Comparison of ENCODE assay signal across 8 cellular contexts in the genomic region with DNA sequence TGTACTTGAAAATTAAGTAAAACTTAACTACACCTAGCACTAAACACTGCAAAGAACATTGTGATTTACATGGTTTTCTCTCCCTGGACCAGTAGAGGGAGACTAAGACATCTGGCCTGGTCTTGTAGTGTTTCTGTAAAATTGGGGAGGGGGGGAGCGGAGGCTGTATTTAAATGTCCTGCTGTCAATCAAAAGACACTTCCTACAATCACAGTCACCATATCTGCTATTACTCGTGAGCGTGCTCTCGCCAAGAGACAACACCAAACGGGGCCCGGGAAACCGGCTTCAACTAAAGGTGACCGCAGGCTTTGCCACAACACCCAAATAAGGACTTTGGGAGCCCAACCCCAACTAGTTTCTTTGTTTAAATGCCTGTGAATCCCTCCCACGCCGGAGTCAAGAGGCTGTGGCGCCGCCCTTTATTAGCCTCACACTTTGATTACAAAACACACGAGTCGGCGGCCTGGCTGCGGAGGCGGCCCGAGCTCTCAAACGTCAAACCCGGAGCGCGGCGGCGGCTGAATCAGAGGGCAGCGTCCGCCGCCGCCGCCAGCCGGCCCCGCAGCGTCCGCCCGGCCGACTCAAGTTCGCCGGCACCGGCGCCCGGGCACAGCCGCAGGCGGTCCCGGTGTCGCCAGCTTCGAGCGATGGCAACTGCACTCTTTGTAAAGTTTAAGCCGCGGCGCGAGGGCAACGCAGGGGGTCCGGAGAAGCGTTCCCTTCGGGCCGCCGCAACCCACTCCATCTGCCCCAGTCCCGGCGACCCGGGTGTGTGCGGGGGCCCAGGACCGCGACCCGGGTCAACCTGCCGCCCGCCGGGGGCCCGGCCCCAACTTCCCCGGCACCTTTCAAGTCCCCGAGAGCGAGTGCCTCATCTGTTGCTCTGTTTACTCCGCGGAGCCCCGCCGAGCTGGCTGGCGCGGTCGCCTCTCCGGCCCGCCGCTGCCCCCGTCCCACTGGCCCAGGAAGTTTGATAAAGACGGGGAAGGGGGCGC. TPM values are rescaled to one million over a fixed set of nuclear protein-coding genes. Genes with fewer than 3 reads are reported as not detected.
DNase-seq lines count a peak whose midpoint lies in the region; ATAC-seq and TF ChIP-seq lines count a peak whose summit lies in the region.

No MANE protein-coding gene starts in this region.

- peak overlapping the region; percentile 88 for H3K4me3 Mint-ChIP-seq in activated B cell treated with CpG ODN at 0.5 μM for 24 hours

- DNase-seq in AG08395 (ENCODE audit: low spot score) (peak; percentile 77), NCI-H226 (peak; percentile 86), activated B cell treated with CpG ODN at 0.5 μM for 24 hours (peak; percentile 73), caudate nucleus (lab: John Stamatoyannopoulos, UW) (peak in 59 of 61 donors; percentile 4 to 90 (median 64)), inferior parietal cortex (ENCODE audit: extremely low spot score) (peak; percentile 89), smooth muscle cell of the brain vasculature (ENCODE audit: low read depth, low spot score) (peak; percentile 80)

- POLR2A ChIA-PET in activated B cell treated with CpG ODN at 0.5 μM for 24 hours (lab: Charles Lee), result interaction anchor here (0.5 to 4.5 kb wide), 16 partner anchors 9 to 839 kb away, joined by 3 to 129 read pairs (median 5); a partner anchor contains a TSS

- peaks cover 18% of the 10 kb centered on the region for H3K36me3 Mint-ChIP-seq in activated B cell treated with CpG ODN at 0.5 μM for 24 hours (ENCODE audit: low read depth)

- ATAC-seq in GM18873 (IDR thresholded peaks at IDR 0.05; ENCODE audit: low FRiP score, unreplicated experiment) (peak; percentile 46), HG03196 (IDR thresholded peaks at IDR 0.05; ENCODE audit: unreplicated experiment) (peak; percentile 50), activated B cell treated with CpG ODN at 0.5 μM for 24 hours (ENCODE audit: low read depth) (peak; percentile 64)

- intact Hi-C loops in activated B cell treated with CpG ODN at 0.5 μM for 24 hours (cut with micrococcal nuclease), result loop anchor here (1.0 to 10.0 kb wide), 14 partner anchors 55 to 839 kb away; a partner anchor contains a TSS

- H3K27ac Mint-ChIP-seq in activated B cell treated with CpG ODN at 0.5 μM for 24 hours, result peak overlapping the region; percentile 95

- peaks cover 44% of the 10 kb centered on the region for H3K4me1 Mint-ChIP-seq in activated B cell treated with CpG ODN at 0.5 μM for 24 hours

- TF ChIP-seq CTCF in activated B cell treated with CpG ODN at 0.5 μM for 24 hours (IDR thresholded peaks at IDR 0.05), result peak; percentile 45

- CTCF ChIA-PET in activated B cell treated with CpG ODN at 0.5 μM for 24 hours (lab: Charles Lee), result interaction anchor here (0.7 to 2.5 kb wide), 5 partner anchors 14 to 129 kb away, joined by 3 to 16 read pairs (median 4); no protein-coding TSS in a partner anchor

- peak overlapping the region; percentile 86 for H3K27ac ChIP-seq in caudate nucleus (ENCODE audit: low read depth, low read length)

- no peaks in the 10 kb centered on the region for H3K9me3 Mint-ChIP-seq in activated B cell treated with CpG ODN at 0.5 μM for 24 hours

- H3K27me3 Mint-ChIP-seq in activated B cell treated with CpG ODN at 0.5 μM for 24 hours, result no peaks in the 10 kb centered on the region

RNA-seq across cellular contexts. Expression of a gene that starts 1.3 kb away (rescaled TPM):
- 13.8 and 15.5 TPM in 2 replicates for total RNA-seq in activated B cell treated with CpG ODN at 0.5 μM for 24 hours

Comparison
In these comparisons a context has a peak if more than half of its experiments do, and no peak if none do; other contexts are left out.
1. Peak in every context shown above with its lines: DNase-seq, ATAC-seq and H3K27ac ChIP-seq.